1 cellular context compared by ENCODE assay signal in genomic region chr15:58528197-58528870, GRCh38.
TF ChIP-seq lines count a peak whose summit lies in the region.

No MANE protein-coding gene starts in this region.

TF ChIP-seq in HepG2, 621 proteins besides CTCF, POLR2A, EP300 and RAD21 (continued from another document):
- no peak for TF ChIP-seq GMEB1 (CRISPR knock-in tag; IDR thresholded peaks at IDR 0.05; ENCODE audit: borderline replicate concordance)
- no peak for TF ChIP-seq FOXO4 (CRISPR knock-in tag; conservative IDR thresholded peaks at IDR 0.05)
- TF ChIP-seq SMAD3 (CRISPR knock-in tag; IDR thresholded peaks at IDR 0.05): no peak
- TF ChIP-seq NR0B2 (CRISPR knock-in tag; IDR thresholded peaks at IDR 0.05): no peak
- no peak for TF ChIP-seq ZNF543 (CRISPR knock-in tag; IDR thresholded peaks at IDR 0.05)
- TF ChIP-seq KLF12 (CRISPR knock-in tag; IDR thresholded peaks at IDR 0.05; ENCODE audit: borderline replicate concordance): no peak
- TF ChIP-seq ZFY (CRISPR knock-in tag; IDR thresholded peaks at IDR 0.05): peak; percentile 32; the same call in 1 of the 2 replicates
- no peak for TF ChIP-seq NFE2L1 (CRISPR knock-in tag; IDR thresholded peaks at IDR 0.05; ENCODE audit: borderline replicate concordance)
TF ChIP-seq in HepG2: peak in this region for 133.
